16 cellular contexts compared by ENCODE assay signal in the genomic region with DNA sequence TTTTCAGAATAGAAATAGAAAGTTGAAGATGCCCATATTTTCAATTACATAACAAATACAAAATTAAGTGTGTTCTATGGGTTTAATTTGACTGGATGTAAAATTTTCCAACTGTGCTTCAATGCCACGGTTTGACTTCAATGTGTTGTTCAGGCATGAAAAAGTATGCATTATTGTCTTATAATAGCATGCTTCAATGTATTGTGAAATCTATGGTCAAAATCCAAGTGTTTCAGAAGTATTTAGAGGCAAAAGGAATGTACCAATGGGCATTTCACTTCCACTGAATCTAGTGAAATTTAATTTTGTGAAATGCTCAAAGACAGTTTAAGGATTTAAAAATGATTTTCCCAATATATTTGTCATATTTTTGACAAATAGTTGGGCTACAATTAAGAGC.
"Had no signal": no experiment of that assay in that cellular context is flagged by ENCODE, and none has a peak within 500 bp of the region (broad histone marks: within the 10 kb centered on the region; RNA-seq: fewer than 3 reads in every experiment).

No MANE protein-coding gene starts in this region.

- H3K4me3 ChIP-seq: gastrocnemius medialis, heart left ventricle, lower lobe of right lung, upper lobe of right lung had no signal

- H3K36me3 Mint-ChIP-seq: activated naive CD8-positive, alpha-beta T cell treated with anti-CD3 and anti-CD28 coated beads for 36 hours; mesothelial cell of epicardium had no signal

- H3K4me1 ChIP-seq: lower lobe of right lung, upper lobe of right lung had no signal

- H3K27ac Mint-ChIP-seq: activated B cell treated with CpG ODN at 0.5 μM for 24 hours; activated CD8-positive, alpha-beta T cell treated with anti-CD3 and anti-CD28 coated beads for 36 hours; activated naive CD8-positive, alpha-beta T cell treated with anti-CD3 and anti-CD28 coated beads for 36 hours; mesothelial cell of epicardium; progenitor cell of endocrine pancreas; stimulated activated naive CD8-positive, alpha-beta T cell treated with anti-CD3 and anti-CD28 coated beads, Interleukin-15, Interleukin-2, amounts not matched to agents 100 ng/mL and 50 ng/mL, for 24 hours had no signal

- H3K4me3 Mint-ChIP-seq: activated B cell treated with CpG ODN at 0.5 μM for 24 hours; activated CD8-positive, alpha-beta T cell treated with anti-CD3 and anti-CD28 coated beads for 36 hours; activated naive CD8-positive, alpha-beta T cell treated with anti-CD3 and anti-CD28 coated beads for 36 hours; mesothelial cell of epicardium; stimulated activated naive CD8-positive, alpha-beta T cell treated with anti-CD3 and anti-CD28 coated beads, Interleukin-15, Interleukin-2, amounts not matched to agents 100 ng/mL and 50 ng/mL, for 24 hours had no signal

- H3K9me3 ChIP-seq: gastrocnemius medialis, heart left ventricle, lower lobe of right lung, upper lobe of right lung had no signal

- H3K27ac ChIP-seq: heart left ventricle, lower lobe of right lung, upper lobe of right lung had no signal

- H3K27me3 ChIP-seq: gastrocnemius medialis, heart left ventricle, upper lobe of right lung had no signal

- DNase-seq: activated B cell treated with CpG ODN at 0.5 μM for 24 hours; activated CD4-positive, alpha-beta T cell treated with anti-CD3 and anti-CD28 coated beads for 48 hours; activated CD8-positive, alpha-beta T cell treated with anti-CD3 and anti-CD28 coated beads for 36 hours; activated naive CD8-positive, alpha-beta T cell treated with anti-CD3 and anti-CD28 coated beads for 36 hours; activated T-cell treated with anti-CD3 and anti-CD28 coated beads, Interleukin-2, amount 50 U/mL, for 48 hours; anterior cingulate cortex; gastrocnemius medialis; heart left ventricle; left colon; lower lobe of right lung; right cardiac atrium; T-helper 17 cell; upper lobe of right lung had no signal

- H3K9me3 Mint-ChIP-seq: activated B cell treated with CpG ODN at 0.5 μM for 24 hours; activated CD8-positive, alpha-beta T cell treated with anti-CD3 and anti-CD28 coated beads for 36 hours; activated naive CD8-positive, alpha-beta T cell treated with anti-CD3 and anti-CD28 coated beads for 36 hours; mesothelial cell of epicardium; stimulated activated naive CD8-positive, alpha-beta T cell treated with anti-CD3 and anti-CD28 coated beads, Interleukin-15, Interleukin-2, amounts not matched to agents 100 ng/mL and 50 ng/mL, for 24 hours had no signal

- H3K36me3 ChIP-seq: gastrocnemius medialis, heart left ventricle, lower lobe of right lung, upper lobe of right lung had no signal

- H3K27me3 Mint-ChIP-seq: activated B cell treated with CpG ODN at 0.5 μM for 24 hours; activated CD8-positive, alpha-beta T cell treated with anti-CD3 and anti-CD28 coated beads for 36 hours; progenitor cell of endocrine pancreas; stimulated activated naive CD8-positive, alpha-beta T cell treated with anti-CD3 and anti-CD28 coated beads, Interleukin-15, Interleukin-2, amounts not matched to agents 100 ng/mL and 50 ng/mL, for 24 hours; T-helper 17 cell had no signal

- ATAC-seq: activated CD8-positive, alpha-beta T cell treated with anti-CD3 and anti-CD28 coated beads for 36 hours; gastrocnemius medialis; heart left ventricle; left colon; lower lobe of right lung; right cardiac atrium; T-helper 17 cell; upper lobe of right lung had no signal
